Comparison of ENCODE assay signal across 8 cellular contexts in the genomic region with DNA sequence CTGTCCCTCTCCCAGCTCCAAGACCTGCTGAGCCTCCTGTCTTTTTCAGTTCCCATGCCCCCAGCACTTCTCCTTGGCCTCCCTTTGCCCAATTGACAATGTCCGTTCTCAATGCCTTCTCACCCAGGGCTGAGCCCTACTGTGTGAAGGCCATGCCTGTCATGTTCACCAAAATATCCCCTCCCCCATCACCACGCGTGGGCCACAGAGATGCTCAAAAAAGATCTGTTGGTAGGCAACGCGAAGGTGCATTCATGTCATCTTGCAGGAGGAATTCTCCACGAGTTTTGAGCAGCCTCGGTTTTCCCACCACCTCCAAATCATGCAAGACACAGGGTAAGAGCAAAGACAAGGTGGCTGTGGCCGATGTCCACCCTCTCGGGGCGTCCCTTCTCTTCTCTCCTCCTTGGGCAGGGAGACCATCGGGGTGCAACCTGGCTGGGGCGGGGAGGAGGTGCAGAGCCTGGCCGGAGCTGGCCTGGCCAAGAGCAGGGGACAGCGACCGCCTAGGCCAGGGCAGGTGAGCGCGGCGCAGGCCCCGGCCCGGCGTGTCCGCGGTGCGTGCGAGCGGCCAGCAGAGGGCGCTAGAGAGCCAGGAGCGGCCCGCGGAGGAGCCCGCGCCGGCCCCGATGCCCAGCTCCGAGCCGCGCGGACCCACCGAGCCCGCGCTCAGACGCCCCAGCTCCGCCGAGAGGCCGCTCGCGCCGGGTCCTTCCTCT. TPM values are rescaled to one million over a fixed set of nuclear protein-coding genes. Genes with fewer than 3 reads are reported as not detected.
A peak's percentile ranks its signal among the peaks of the same experiment; 100 is the strongest.
DNase-seq lines count a peak whose midpoint lies in the region; TF ChIP-seq lines count a peak whose summit lies in the region.
"Not testable (repeated sequence)": the region's sequence is repeated elsewhere in the genome, so short reads cannot be mapped to it uniquely, and the experiment has no call there.

No MANE protein-coding gene starts in this region.

- H3K36me3 ChIP-seq in Peyer's patch; iPS-18a (ENCODE audit: control insufficient read depth, low read depth, low read length); stomach: not testable (repeated sequence)

- H3K27ac ChIP-seq in Peyer's patch; iPS-18a (ENCODE audit: low read length); stomach: not testable (repeated sequence)

- H3K27me3 Mint-ChIP-seq in progenitor cell of endocrine pancreas: peaks cover 50% of the 10 kb centered on the region

- 10 to 35% (median 13%) methylated on average over 14 to 45 of the region's 48 CpGs for WGBS in stomach, 5 donors

- TF ChIP-seq EP300 in stomach (IDR thresholded peaks at IDR 0.05): not testable (repeated sequence)

- DNase-seq in DMS 273 (lab: John Stamatoyannopoulos, UW; ENCODE audit: unreplicated experiment) (peak; percentile 66), KBM-7 (peak; percentile 55), Peyer's patch (peak; percentile 34 to 80 (median 75)), cerebellum (ENCODE audit: low spot score) (peak; percentile 49), progenitor cell of endocrine pancreas (ENCODE audit: low spot score, unreplicated experiment) (peak; percentile 78), stomach (peak; percentile 75)
- DNase-seq in activated CD8-positive, alpha-beta memory T cell treated with anti-CD3 and anti-CD28 coated beads for 4 hours (ENCODE audit: low read depth in 2 of 2): peak; percentile 6 to 20

- not testable (repeated sequence) for H3K9ac ChIP-seq in iPS-18a (ENCODE audit: low read length)

- H3K4me3 ChIP-seq in Peyer's patch (peak overlapping the region in 3 of 4 donors; percentile 43 to 54 (median 50)), iPS-18a (ENCODE audit: low read length) (peak overlapping the region; percentile 47), stomach (peak overlapping the region; percentile 21 to 45 (median 38))

- TF ChIP-seq CTCF in Peyer's patch (IDR thresholded peaks at IDR 0.05): peak; percentile 41 to 71 (median 69)
- peak; percentile 72 for TF ChIP-seq CTCF in progenitor cell of endocrine pancreas (IDR thresholded peaks at IDR 0.05; ENCODE audit: unreplicated experiment)
- TF ChIP-seq CTCF in stomach (IDR thresholded peaks at IDR 0.05): peak in 3 of 7 experiments; percentile 65 to 81 (median 80)

- H3K9me3 Mint-ChIP-seq in progenitor cell of endocrine pancreas (ENCODE audit: low read depth): not testable (repeated sequence)

- not testable (repeated sequence) for H3K4me1 Mint-ChIP-seq in progenitor cell of endocrine pancreas (ENCODE audit: low read depth)

- intact Hi-C loops in stomach (cut with DNase I; ENCODE audit: low total_unique reads): not testable (repeated sequence)

- H3K27ac Mint-ChIP-seq in progenitor cell of endocrine pancreas: not testable (repeated sequence)

- H3K9me3 ChIP-seq in Peyer's patch; iPS-18a (ENCODE audit: control insufficient read depth, low read depth, low read length); stomach: not testable (repeated sequence)

- in situ Hi-C loops in KBM-7 (cut with MboI; ENCODE audit: low pct_unique_long_range_greater_than_20kb, low sequenced_read_pairs): not testable (repeated sequence)

- H3K4me3 Mint-ChIP-seq in progenitor cell of endocrine pancreas (ENCODE audit: low read depth): peak overlapping the region; percentile 55

- not testable (repeated sequence) for TF ChIP-seq POLR2A in Peyer's patch (IDR thresholded peaks at IDR 0.05); stomach (IDR thresholded peaks at IDR 0.05)

- not testable (repeated sequence) for H3K36me3 Mint-ChIP-seq in progenitor cell of endocrine pancreas (ENCODE audit: insufficient read depth)

- not testable (repeated sequence) for H3K27me3 ChIP-seq in Peyer's patch
- peaks cover 16% of the 10 kb centered on the region for H3K27me3 ChIP-seq in iPS-18a (ENCODE audit: control insufficient read depth, insufficient read depth, low read length)
- peaks cover 0 to 49% (median 4%) of the 10 kb centered on the region in 3 donors for H3K27me3 ChIP-seq in stomach

- not testable (repeated sequence) for H3K4me1 ChIP-seq in Peyer's patch; iPS-18a (ENCODE audit: control insufficient read depth, low read depth, low read length)
- peaks cover 0 to 11% (median 6%) of the 10 kb centered on the region in 4 donors for H3K4me1 ChIP-seq in stomach

RNA-seq across cellular contexts. Expression of a gene that starts 56.3 kb away (rescaled TPM):
- total RNA-seq in Peyer's patch (not detected), cerebellum (not detected), progenitor cell of endocrine pancreas (not detected in 2 replicates), stomach (not detected)
- polyA plus RNA-seq in stomach: not detected

Comparison
In these comparisons a context has a peak if more than half of its experiments do, and no peak if none do; other contexts are left out.
1. DNase-seq: peak in every context shown above with its lines; median percentile 78 in progenitor cell of endocrine pancreas; 75 in Peyer's patch; 75 in stomach; 66 in DMS 273; 55 in KBM-7; 49 in cerebellum; 13 in activated CD8-positive, alpha-beta memory T cell treated with anti-CD3 and anti-CD28 coated beads for 4 hours.